ENCODE assay signal across 9 cellular contexts in the genomic region with DNA sequence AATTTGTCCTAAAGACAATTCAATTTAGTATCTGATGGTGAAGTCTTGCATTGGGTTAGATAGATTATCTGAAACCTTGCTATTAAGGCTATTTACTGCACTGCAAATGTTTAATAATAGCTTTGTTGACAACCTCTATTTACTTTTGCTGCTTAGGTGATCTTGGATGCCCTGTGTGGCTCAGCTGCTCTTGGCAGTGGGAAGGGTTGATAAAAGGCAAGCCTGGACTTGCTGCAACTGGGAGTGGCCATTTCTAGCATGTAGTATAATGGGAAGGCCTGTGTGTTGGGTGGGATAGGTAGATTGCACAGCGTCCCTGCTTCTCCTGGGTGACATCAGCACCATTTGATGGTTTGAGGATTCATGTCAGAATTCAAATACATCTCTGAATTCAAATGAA. TPM values are rescaled to one million over a fixed set of nuclear protein-coding genes. Genes with fewer than 3 reads are reported as not detected.
DNase-seq lines count a peak whose midpoint lies in the region; ATAC-seq and TF ChIP-seq lines count a peak whose summit lies in the region.
"Had no signal": no experiment of that assay in that cellular context is flagged by ENCODE, and none has a peak within 500 bp of the region (broad histone marks: within the 10 kb centered on the region; RNA-seq: fewer than 3 reads in every experiment).

No MANE protein-coding gene starts in this region.

- H3K27me3 ChIP-seq in smooth muscle cell (ENCODE audit: low read depth) = no peaks in the 10 kb centered on the region

- H3K79me2 ChIP-seq in smooth muscle cell (ENCODE audit: low read depth) = no peaks in the 10 kb centered on the region

- DNase-seq in NCI-H2171 treated with DMSO at 0.1 percent for 48 hours (lab: John Stamatoyannopoulos, UW) = peak; percentile 48
- no peak for DNase-seq in NCI-H2171 (lab: John Stamatoyannopoulos, UW)
- DNase-seq in NCI-H69 (lab: John Stamatoyannopoulos, UW) = peak; percentile 98
- peak; percentile 25 for DNase-seq in fibroblast of peridontal ligament (ENCODE audit: extremely low read depth)
- no peak for DNase-seq in smooth muscle cell (lab: John Stamatoyannopoulos, UW; ENCODE audit: unreplicated experiment)
- DNase-seq: stimulated activated CD4-positive, alpha-beta T cell treated with anti-CD3 and anti-CD28 coated beads, Interleukin-2, amount 100 ng/mL, for 48 hours had no signal

- H3K36me3 ChIP-seq in smooth muscle cell (ENCODE audit: low read depth) = no peaks in the 10 kb centered on the region

- no peak overlapping the region for H3K9ac ChIP-seq in smooth muscle cell (ENCODE audit: low read depth)

- no peak overlapping the region for H3K4me3 ChIP-seq in smooth muscle cell

- peak overlapping the region; percentile 20 for H2AFZ ChIP-seq in smooth muscle cell (ENCODE audit: low read depth)

- WGBS in smooth muscle cell (ENCODE audit: low lambda C conversion rate) = 83% methylated on average over 1 of the region's 1 CpG

- H3K4me1 ChIP-seq in smooth muscle cell (ENCODE audit: low read depth) = peaks cover 18% of the 10 kb centered on the region

- H3K27ac ChIP-seq in smooth muscle cell (ENCODE audit: low read depth) = peak overlapping the region; percentile 90

- H3F3A ChIP-seq in smooth muscle cell (ENCODE audit: low read depth) = peaks cover 5% of the 10 kb centered on the region

- ATAC-seq in HG02571 (IDR thresholded peaks at IDR 0.05; ENCODE audit: unreplicated experiment) (no peak), HG02970 (IDR thresholded peaks at IDR 0.05; ENCODE audit: low FRiP score, unreplicated experiment) (no peak), GM18861 (IDR thresholded peaks at IDR 0.05; ENCODE audit: unreplicated experiment) (no peak)

- TF ChIP-seq CTCF in smooth muscle cell (IDR thresholded peaks at IDR 0.05; ENCODE audit: borderline replicate concordance, insufficient read depth, poor library complexity, severe bottlenecking) = no peak

- H3K9me3 ChIP-seq in smooth muscle cell (replicated peaks; ENCODE audit: low read depth) = no peaks in the 10 kb centered on the region

- H3K4me2 ChIP-seq in smooth muscle cell = no peak overlapping the region

- H4K20me1 ChIP-seq in smooth muscle cell (ENCODE audit: low read depth) = no peaks in the 10 kb centered on the region

RNA-seq across cellular contexts. Expression of a gene that starts 49.1 kb away (rescaled TPM):
- 2.0 and 4.6 TPM in 2 replicates for total RNA-seq in smooth muscle cell
- 2.5 and 2.6 TPM in 2 replicates for polyA plus RNA-seq in smooth muscle cell

Comparison
In these comparisons a context has a peak if more than half of its experiments do, and no peak if none do; other contexts are left out.
1. DNase-seq: peak in NCI-H2171 treated with DMSO at 0.1 percent for 48 hours (single experiment), NCI-H69 (single experiment) and fibroblast of peridontal ligament (single experiment); none in NCI-H2171 (single experiment) and smooth muscle cell (single experiment).